19 cellular contexts compared by ENCODE assay signal in genomic region chr18:35968278-35968880, GRCh38.
A peak's percentile ranks its signal among the peaks of the same experiment; 100 is the strongest.
DNase-seq lines count a peak whose midpoint lies in the region; TF ChIP-seq lines count a peak whose summit lies in the region.
"Had no signal": no experiment of that assay in that cellular context is flagged by ENCODE, and none has a peak within 500 bp of the region (broad histone marks: within the 10 kb centered on the region; RNA-seq: fewer than 3 reads in every experiment).

No MANE protein-coding gene starts in this region.

- H3K27me3 Mint-ChIP-seq in activated naive CD4-positive, alpha-beta T cell treated with anti-CD3 and anti-CD28 coated beads, Interleukin-2, amount 10 ng/mL, durations not matched to agents 7 days and 5 days, result peaks cover 2% of the 10 kb centered on the region
- H3K27me3 Mint-ChIP-seq in activated T-helper 1 cell treated with anti-CD3 and anti-CD28 coated beads, Interleukin-12 subunit alpha, Interleukin-12 subunit beta, Interleukin-2, Interleukin-4 antibody, amounts not matched to agents 30 ng/mL and 10 ng/mL and 1 ng/mL, durations not matched to agents 14 hours and 24 hours and 36 hours (ENCODE audit: insufficient read depth), result no peaks in the 10 kb centered on the region
- H3K27me3 Mint-ChIP-seq: activated CD4-positive, alpha-beta memory T cell treated with anti-CD3 and anti-CD28 coated beads for 36 hours had no signal

- no CpG with 5 or more reads among the region's 9 CpGs for WGBS in trophoblast cell (ENCODE audit: extremely low coverage, insufficient coverage, insufficient read length)

- no peak overlapping the region for H2BK5ac ChIP-seq in trophoblast cell (ENCODE audit: low read depth, low read length, poor library complexity)

- no peak overlapping the region for H3K4ac ChIP-seq in trophoblast cell (ENCODE audit: low read depth, low read length)

- no peak for DNase-seq in activated naive CD4-positive, alpha-beta T cell treated with anti-CD3 and anti-CD28 coated beads, Interleukin-2, amount 10 ng/mL, durations not matched to agents 7 days and 5 days
- no peak for DNase-seq in activated naive CD4-positive, alpha-beta T cell (lab: John Stamatoyannopoulos, UW)
- DNase-seq in MV-4-11 (lab: John Stamatoyannopoulos, UW) (peak; percentile 70), trophoblast cell (peak; percentile 92 to 93), posterior vena cava (ENCODE audit: low spot score) (no peak), D341Med (ENCODE audit: low spot score) (no peak), ascending aorta (ENCODE audit: low spot score in 2 of 2) (no peak)
- no peak for DNase-seq in activated T-helper 1 cell treated with anti-CD3 and anti-CD28 coated beads, Interleukin-12 subunit alpha, Interleukin-12 subunit beta, Interleukin-2, Interleukin-4 antibody, amounts not matched to agents 30 ng/mL and 10 ng/mL and 1 ng/mL, durations not matched to agents 14 hours and 24 hours and 36 hours (ENCODE audit: low spot score)
- DNase-seq: activated CD4-positive, alpha-beta memory T cell treated with anti-CD3 and anti-CD28 coated beads for 36 hours; body of pancreas; Calu3; MG63; NCI-H2029 treated with DMSO at 0.1 percent for 48 hours; NCI-H510A; PC-3; stimulated activated CD4-positive, alpha-beta T cell treated with anti-CD3 and anti-CD28 coated beads, Interleukin-2, amount 100 ng/mL, for 24 hours had no signal

- no peaks in the 10 kb centered on the region for H3K9me3 Mint-ChIP-seq in activated naive CD4-positive, alpha-beta T cell treated with anti-CD3 and anti-CD28 coated beads, Interleukin-2, amount 10 ng/mL, durations not matched to agents 7 days and 5 days
- no peaks in the 10 kb centered on the region for H3K9me3 Mint-ChIP-seq in activated T-helper 1 cell treated with anti-CD3 and anti-CD28 coated beads, Interleukin-12 subunit alpha, Interleukin-12 subunit beta, Interleukin-2, Interleukin-4 antibody, amounts not matched to agents 30 ng/mL and 10 ng/mL and 1 ng/mL, durations not matched to agents 14 hours and 24 hours and 36 hours
- H3K9me3 Mint-ChIP-seq: activated CD4-positive, alpha-beta memory T cell treated with anti-CD3 and anti-CD28 coated beads for 36 hours; activated T-helper 2 cell treated with anti-CD3 and anti-CD28 coated beads, Interferon-gamma antibody, Interleukin-2, Interleukin-4, amounts not matched to agents 10 μg/mL and 5 μg/mL and 100 μg/mL, durations not matched to agents 14 hours and 24 hours and 36 hours had no signal

- no peak overlapping the region for H4K91ac ChIP-seq in trophoblast cell (ENCODE audit: low read depth, low read length)

- no peak overlapping the region for H3K4me2 ChIP-seq in trophoblast cell (ENCODE audit: low read length)

- H2AFZ ChIP-seq in trophoblast cell (ENCODE audit: insufficient read depth, low read length, poor library complexity), result no peak overlapping the region

- peaks cover 44% of the 10 kb centered on the region for H3K4me1 Mint-ChIP-seq in activated naive CD4-positive, alpha-beta T cell treated with anti-CD3 and anti-CD28 coated beads, Interleukin-2, amount 10 ng/mL, durations not matched to agents 7 days and 5 days
- H3K4me1 Mint-ChIP-seq in activated T-helper 1 cell treated with anti-CD3 and anti-CD28 coated beads, Interleukin-12 subunit alpha, Interleukin-12 subunit beta, Interleukin-2, Interleukin-4 antibody, amounts not matched to agents 30 ng/mL and 10 ng/mL and 1 ng/mL, durations not matched to agents 14 hours and 24 hours and 36 hours (ENCODE audit: low read depth), result peaks cover 40% of the 10 kb centered on the region

- H3K9ac ChIP-seq in trophoblast cell (ENCODE audit: low read length), result no peak overlapping the region

- H3K36me3 ChIP-seq in trophoblast cell (ENCODE audit: control insufficient read depth in 1 of 2, insufficient read depth in 2 of 2, low read length in 2 of 2) (no peaks in the 10 kb centered on the region), ascending aorta (no peaks in the 10 kb centered on the region)
- H3K36me3 ChIP-seq: left lung, MG63 had no signal

- H2AK5ac ChIP-seq in trophoblast cell (ENCODE audit: low read length), result no peak overlapping the region

- H3K27ac ChIP-seq in trophoblast cell (ENCODE audit: low read depth, low read length) (no peak overlapping the region), ascending aorta (no peak overlapping the region)
- H3K27ac ChIP-seq: body of pancreas, left lung, SK-N-MC had no signal

- no peak overlapping the region for H4K12ac ChIP-seq in trophoblast cell (ENCODE audit: low read depth, low read length)

- H3K9me3 ChIP-seq in trophoblast cell (ENCODE audit: insufficient read depth, low read depth, low read length), result no peaks in the 10 kb centered on the region
- H3K9me3 ChIP-seq in ascending aorta, result no peaks in the 10 kb centered on the region
- H3K9me3 ChIP-seq: body of pancreas, left lung, MG63 had no signal

- H3K18ac ChIP-seq in trophoblast cell (ENCODE audit: low read length), result no peak overlapping the region

- H2BK120ac ChIP-seq in trophoblast cell (ENCODE audit: insufficient read depth, low read length, poor library complexity), result no peak overlapping the region

- H3K4me3 Mint-ChIP-seq in activated naive CD4-positive, alpha-beta T cell treated with anti-CD3 and anti-CD28 coated beads, Interleukin-2, amount 10 ng/mL, durations not matched to agents 7 days and 5 days, result peak overlapping the region; percentile 5
- no peak overlapping the region for H3K4me3 Mint-ChIP-seq in activated T-helper 1 cell treated with anti-CD3 and anti-CD28 coated beads, Interleukin-12 subunit alpha, Interleukin-12 subunit beta, Interleukin-2, Interleukin-4 antibody, amounts not matched to agents 30 ng/mL and 10 ng/mL and 1 ng/mL, durations not matched to agents 14 hours and 24 hours and 36 hours
- H3K4me3 Mint-ChIP-seq: activated CD4-positive, alpha-beta memory T cell treated with anti-CD3 and anti-CD28 coated beads for 36 hours had no signal

- no peak overlapping the region for H4K8ac ChIP-seq in trophoblast cell (ENCODE audit: low read depth, low read length)

- H3K4me1 ChIP-seq in trophoblast cell (ENCODE audit: control insufficient read depth in 1 of 2, insufficient read depth in 2 of 2, low read length in 2 of 2), result peaks cover under 1% of the 10 kb centered on the region in 2 experiments
- H3K4me1 ChIP-seq in ascending aorta, result peaks cover 2 to 11% of the 10 kb centered on the region in 2 donors

- H3K23ac ChIP-seq in trophoblast cell (ENCODE audit: low read length), result no peak overlapping the region

- peaks cover 5% of the 10 kb centered on the region for H3K79me2 ChIP-seq in trophoblast cell (ENCODE audit: control insufficient read depth, insufficient read depth, low read length, poor library complexity)

- peaks cover 8% of the 10 kb centered on the region for H3K36me3 Mint-ChIP-seq in activated naive CD4-positive, alpha-beta T cell treated with anti-CD3 and anti-CD28 coated beads, Interleukin-2, amount 10 ng/mL, durations not matched to agents 7 days and 5 days
- H3K36me3 Mint-ChIP-seq in activated T-helper 1 cell treated with anti-CD3 and anti-CD28 coated beads, Interleukin-12 subunit alpha, Interleukin-12 subunit beta, Interleukin-2, Interleukin-4 antibody, amounts not matched to agents 30 ng/mL and 10 ng/mL and 1 ng/mL, durations not matched to agents 14 hours and 24 hours and 36 hours (ENCODE audit: low read depth), result peaks cover 6% of the 10 kb centered on the region

- no peak overlapping the region for H3K14ac ChIP-seq in trophoblast cell (ENCODE audit: low read length)

- H3K79me1 ChIP-seq in trophoblast cell (ENCODE audit: low read length), result peaks cover 5% of the 10 kb centered on the region

- H3K4me3 ChIP-seq in trophoblast cell (ENCODE audit: low read depth, low read length), result no peak overlapping the region
- H3K4me3 ChIP-seq in ascending aorta, result no peak overlapping the region
- H3K4me3 ChIP-seq: body of pancreas, left lung, MG63, SK-N-MC had no signal

- no peak overlapping the region for H2BK12ac ChIP-seq in trophoblast cell (ENCODE audit: low read length)

- H3K27me3 ChIP-seq in trophoblast cell (ENCODE audit: insufficient read depth, low read length) (no peaks in the 10 kb centered on the region), ascending aorta (no peaks in the 10 kb centered on the region)
- H3K27me3 ChIP-seq: body of pancreas, left lung, MG63 had no signal

- intact Hi-C loops in activated T-helper 1 cell treated with anti-CD3 and anti-CD28 coated beads, Interleukin-12 subunit alpha, Interleukin-12 subunit beta, Interleukin-2, Interleukin-4 antibody, amounts not matched to agents 30 ng/mL and 10 ng/mL and 1 ng/mL, durations not matched to agents 14 hours and 24 hours and 36 hours (cut with micrococcal nuclease), result no loop called here
- intact Hi-C loops in posterior vena cava (cut with DNase I), result no loop called here
- intact Hi-C loops in ascending aorta (cut with DNase I), result no loop called here

- no peak for TF ChIP-seq CTCF in ascending aorta (IDR thresholded peaks at IDR 0.05)

- CTCF ChIA-PET in activated naive CD4-positive, alpha-beta T cell treated with anti-CD3 and anti-CD28 coated beads, Interleukin-2, amount 10 ng/mL, durations not matched to agents 7 days and 5 days (lab: Charles Lee), result no interaction called here

- peak overlapping the region; percentile 15 for H3K27ac Mint-ChIP-seq in activated naive CD4-positive, alpha-beta T cell treated with anti-CD3 and anti-CD28 coated beads, Interleukin-2, amount 10 ng/mL, durations not matched to agents 7 days and 5 days
- peak overlapping the region; percentile 12 for H3K27ac Mint-ChIP-seq in activated T-helper 1 cell treated with anti-CD3 and anti-CD28 coated beads, Interleukin-12 subunit alpha, Interleukin-12 subunit beta, Interleukin-2, Interleukin-4 antibody, amounts not matched to agents 30 ng/mL and 10 ng/mL and 1 ng/mL, durations not matched to agents 14 hours and 24 hours and 36 hours
- H3K27ac Mint-ChIP-seq: activated CD4-positive, alpha-beta memory T cell treated with anti-CD3 and anti-CD28 coated beads for 36 hours; activated T-helper 2 cell treated with anti-CD3 and anti-CD28 coated beads, Interferon-gamma antibody, Interleukin-2, Interleukin-4, amounts not matched to agents 10 μg/mL and 5 μg/mL and 100 μg/mL, durations not matched to agents 14 hours and 24 hours and 36 hours had no signal

Comparison
In these comparisons a context has a peak if more than half of its experiments do, and no peak if none do; other contexts are left out.
1. DNase-seq: peak in MV-4-11 (single experiment) and trophoblast cell (2 of 2); none in activated naive CD4-positive, alpha-beta T cell treated with anti-CD3 and anti-CD28 coated beads, Interleukin-2, amount 10 ng/mL, durations not matched to agents 7 days and 5 days (single experiment), activated naive CD4-positive, alpha-beta T cell (0 of 4), activated T-helper 1 cell treated with anti-CD3 and anti-CD28 coated beads, Interleukin-12 subunit alpha, Interleukin-12 subunit beta, Interleukin-2, Interleukin-4 antibody, amounts not matched to agents 30 ng/mL and 10 ng/mL and 1 ng/mL, durations not matched to agents 14 hours and 24 hours and 36 hours (single experiment), posterior vena cava (single experiment), D341Med (single experiment) and ascending aorta (0 of 2).